21 cellular contexts compared by ENCODE assay signal in genomic region chr6:100447900-100448700, GRCh38. TPM values are rescaled to one million over a fixed set of nuclear protein-coding genes. Genes with fewer than 3 reads are reported as not detected.
DNase-seq lines count a peak whose midpoint lies in the region; TF ChIP-seq lines count a peak whose summit lies in the region.
"Had no signal": no experiment of that assay in that cellular context is flagged by ENCODE, and none has a peak within 500 bp of the region (broad histone marks: within the 10 kb centered on the region; RNA-seq: fewer than 3 reads in every experiment).

No MANE protein-coding gene starts in this region.

- H3K79me2 ChIP-seq in trophoblast cell (ENCODE audit: control insufficient read depth, insufficient read depth, low read length, poor library complexity) (no peaks in the 10 kb centered on the region), OCI-LY7 (ENCODE audit: insufficient read depth, low read depth, low read length) (no peaks in the 10 kb centered on the region)

- no peak overlapping the region for H2BK120ac ChIP-seq in trophoblast cell (ENCODE audit: insufficient read depth, low read length, poor library complexity)

- H2AFZ ChIP-seq in trophoblast cell (ENCODE audit: insufficient read depth, low read length, poor library complexity) = no peak overlapping the region
- no peak overlapping the region for H2AFZ ChIP-seq in OCI-LY7 (ENCODE audit: low read length)

- H3K27me3 ChIP-seq in HUES48 (ENCODE audit: control insufficient read depth, insufficient read depth, low read length) (peaks cover 99% of the 10 kb centered on the region), esophagus muscularis mucosa (peaks cover 4 to 97% (median 59%) of the 10 kb centered on the region in 4 donors), trophoblast cell (ENCODE audit: insufficient read depth, low read length) (peaks cover 55% of the 10 kb centered on the region), tibial artery (peaks cover 0 to 81% of the 10 kb centered on the region in 2 donors)

- H3K36me3 ChIP-seq in ES-I3 (ENCODE audit: insufficient read depth, low read length) (no peaks in the 10 kb centered on the region), HUES48 (ENCODE audit: control insufficient read depth, insufficient read depth, low read length) (no peaks in the 10 kb centered on the region), esophagus muscularis mucosa (no peaks in the 10 kb centered on the region), trophoblast cell (ENCODE audit: control insufficient read depth in 1 of 2, insufficient read depth in 2 of 2, low read length in 2 of 2) (no peaks in the 10 kb centered on the region), tibial artery (no peaks in the 10 kb centered on the region), OCI-LY7 (ENCODE audit: insufficient read depth, low read length) (no peaks in the 10 kb centered on the region)
- H3K36me3 ChIP-seq: sigmoid colon had no signal

- peak; percentile 79 for DNase-seq in esophagus muscularis mucosa (ENCODE audit: extremely low spot score)
- DNase-seq in trophoblast cell = no peak
- DNase-seq in tibial artery = no peak
- DNase-seq in OCI-LY7 (ENCODE audit: low spot score) = no peak
- no peak for DNase-seq in glomerular visceral epithelial cell (ENCODE audit: extremely low spot score)
- DNase-seq: activated CD8-positive, alpha-beta memory T cell treated with anti-CD3 and anti-CD28 coated beads, Interleukin-2, amount 50 U/mL, for 4 hours; CD4-positive, CD25-positive, alpha-beta regulatory T cell; cortex of kidney; DMS 273 treated with DMSO at 0.1 percent for 48 hours; GDM1; head of caudate nucleus; Karpas-422; NCI-H187; NCI-H69; sigmoid colon; stimulated activated CD4-positive, alpha-beta T cell treated with anti-CD3 and anti-CD28 coated beads, Interleukin-15, amount 100 ng/mL, for 24 hours had no signal

- H2BK5ac ChIP-seq in trophoblast cell (ENCODE audit: low read depth, low read length, poor library complexity) = no peak overlapping the region

- H3K9ac ChIP-seq in ES-I3 (ENCODE audit: low read depth, low read length) (peak overlapping the region; percentile 43; the same call in 1 of the 2 replicates), HUES48 (ENCODE audit: low read depth, low read length) (no peak overlapping the region), trophoblast cell (ENCODE audit: low read length) (no peak overlapping the region)

- CTCF ChIA-PET in OCI-LY7 (lab: Charles Lee; ENCODE audit: unreplicated experiment) = no interaction called here

- POLR2A ChIA-PET in OCI-LY7 (lab: Charles Lee) = interaction anchor here (0.8 kb wide), 1 partner anchor 18 kb away, joined by 3 read pairs; no protein-coding TSS in a partner anchor

- H2AK5ac ChIP-seq in trophoblast cell (ENCODE audit: low read length) = no peak overlapping the region

- intact Hi-C loops in esophagus muscularis mucosa (cut with DNase I) = loop anchor here (10.0 kb wide), 1 partner anchor 843 kb away; the partner anchor contains the start of gene PRDM13
- intact Hi-C loops in tibial artery (cut with DNase I; ENCODE audit: low total_unique reads) = no loop called here
- intact Hi-C loops in OCI-LY7 (cut with micrococcal nuclease; ENCODE audit: unreplicated experiment) = no loop called here

- H2BK12ac ChIP-seq in trophoblast cell (ENCODE audit: low read length) = no peak overlapping the region

- no peak overlapping the region for H4K8ac ChIP-seq in trophoblast cell (ENCODE audit: low read depth, low read length)

- WGBS in esophagus muscularis mucosa = 11% methylated on average over 34 of the region's 47 CpGs
- no CpG with 5 or more reads among the region's 47 CpGs for WGBS in trophoblast cell (ENCODE audit: extremely low coverage, insufficient coverage, insufficient read length)

- peak overlapping the region; percentile 31; the same call in 1 of the 2 replicates for H3K4me3 ChIP-seq in HUES48 (ENCODE audit: low read depth, low read length)
- peak overlapping the region in 1 of 4 donors; percentile 38 for H3K4me3 ChIP-seq in esophagus muscularis mucosa
- H3K4me3 ChIP-seq in trophoblast cell (ENCODE audit: low read depth, low read length) = peak overlapping the region; percentile 23
- peak overlapping the region in 1 of 2 donors; percentile 9 for H3K4me3 ChIP-seq in tibial artery
- H3K4me3 ChIP-seq in OCI-LY7 (ENCODE audit: low read depth, low read length, poor library complexity, severe bottlenecking) = no peak overlapping the region
- H3K4me3 ChIP-seq: sigmoid colon had no signal

- H4K91ac ChIP-seq in trophoblast cell (ENCODE audit: low read depth, low read length) = no peak overlapping the region

- H3K79me1 ChIP-seq in trophoblast cell (ENCODE audit: low read length) = no peaks in the 10 kb centered on the region

- H3K4me1 ChIP-seq in ES-I3 (ENCODE audit: insufficient read depth, low read length) (no peaks in the 10 kb centered on the region; the same call in 1 of the 2 replicates), HUES48 (ENCODE audit: control insufficient read depth, insufficient read depth, low read length) (peaks cover 9% of the 10 kb centered on the region; the same call in 1 of the 2 replicates), esophagus muscularis mucosa (peaks cover 13 to 25% (median 20%) of the 10 kb centered on the region in 4 donors), trophoblast cell (ENCODE audit: control insufficient read depth in 1 of 2, insufficient read depth in 2 of 2, low read length in 2 of 2) (peaks cover 2 to 4% of the 10 kb centered on the region in 2 experiments), tibial artery (peaks cover 0 to 22% (median 15%) of the 10 kb centered on the region in 4 donors), OCI-LY7 (ENCODE audit: insufficient read depth, low read length, poor library complexity, severe bottlenecking) (no peaks in the 10 kb centered on the region)

- no TSS peak for BruUV-seq in OCI-LY7 (replicated peaks; lab: Mats Ljungman, UMichigan)

- H3K4me2 ChIP-seq in trophoblast cell (ENCODE audit: low read length) (peak overlapping the region; percentile 18), OCI-LY7 (ENCODE audit: low read length) (no peak overlapping the region)

- H4K20me1 ChIP-seq in OCI-LY7 (ENCODE audit: insufficient read depth, low read length) = no peaks in the 10 kb centered on the region

- H3K9me3 ChIP-seq in ES-I3 (ENCODE audit: control insufficient read depth, insufficient read depth, low read length) (no peaks in the 10 kb centered on the region), HUES48 (ENCODE audit: control insufficient read depth, insufficient read depth, low read length) (no peaks in the 10 kb centered on the region), esophagus muscularis mucosa (no peaks in the 10 kb centered on the region), trophoblast cell (ENCODE audit: insufficient read depth, low read depth, low read length) (peaks cover 6% of the 10 kb centered on the region), tibial artery (no peaks in the 10 kb centered on the region), OCI-LY7 (ENCODE audit: low read length) (no peaks in the 10 kb centered on the region)
- H3K9me3 ChIP-seq: sigmoid colon had no signal

- H3K27ac ChIP-seq in HUES48 (ENCODE audit: low read depth, low read length) (no peak overlapping the region), esophagus muscularis mucosa (replicated peaks in 1 of 4) (no peak overlapping the region), trophoblast cell (ENCODE audit: low read depth, low read length) (no peak overlapping the region), tibial artery (no peak overlapping the region), OCI-LY7 (ENCODE audit: low read depth, low read length, poor library complexity, severe bottlenecking) (no peak overlapping the region)
- H3K27ac ChIP-seq: sigmoid colon had no signal

- no peak overlapping the region for H3K14ac ChIP-seq in trophoblast cell (ENCODE audit: low read length)

- TF ChIP-seq CTCF in esophagus muscularis mucosa (IDR thresholded peaks at IDR 0.05) = no peak
- no peak for TF ChIP-seq CTCF in tibial artery (IDR thresholded peaks at IDR 0.05)
- no peak for TF ChIP-seq CTCF in OCI-LY7 (conservative IDR thresholded peaks at IDR 0.05; ENCODE audit: low read length)

- no peaks in the 10 kb centered on the region for H3K9me2 ChIP-seq in OCI-LY7 (ENCODE audit: insufficient read depth, low read length)

- H3K23ac ChIP-seq in trophoblast cell (ENCODE audit: low read length) = no peak overlapping the region

- TF ChIP-seq EP300 in esophagus muscularis mucosa (IDR thresholded peaks at IDR 0.05) = no peak

- no peak overlapping the region for H3K4ac ChIP-seq in trophoblast cell (ENCODE audit: low read depth, low read length)

- H4K12ac ChIP-seq in trophoblast cell (ENCODE audit: low read depth, low read length) = no peak overlapping the region

- TF ChIP-seq POLR2A in esophagus muscularis mucosa (IDR thresholded peaks at IDR 0.05; ENCODE audit: low read depth) = no peak

- no peak overlapping the region for H3K18ac ChIP-seq in trophoblast cell (ENCODE audit: low read length)

RNA-seq across cellular contexts. Expression of gene SIM1, which starts 16.6 kb away (rescaled TPM):
- total RNA-seq in esophagus muscularis mucosa (not detected), OCI-LY7 (2022) (not detected in 2 replicates)
- not detected in 2 replicates for polyA plus RNA-seq in trophoblast cell (2013)
- not detected in 2 replicates for total RNA-seq in OCI-LY7 (2014; rRNA removed; shearing (Covaris generic))
- total RNA-seq: HT-29, mononuclear cell, sigmoid colon had no signal
- polyA plus RNA-seq: liver, sigmoid colon had no signal
